Comparison of ENCODE assay signal across 8 cellular contexts in the genomic region with DNA sequence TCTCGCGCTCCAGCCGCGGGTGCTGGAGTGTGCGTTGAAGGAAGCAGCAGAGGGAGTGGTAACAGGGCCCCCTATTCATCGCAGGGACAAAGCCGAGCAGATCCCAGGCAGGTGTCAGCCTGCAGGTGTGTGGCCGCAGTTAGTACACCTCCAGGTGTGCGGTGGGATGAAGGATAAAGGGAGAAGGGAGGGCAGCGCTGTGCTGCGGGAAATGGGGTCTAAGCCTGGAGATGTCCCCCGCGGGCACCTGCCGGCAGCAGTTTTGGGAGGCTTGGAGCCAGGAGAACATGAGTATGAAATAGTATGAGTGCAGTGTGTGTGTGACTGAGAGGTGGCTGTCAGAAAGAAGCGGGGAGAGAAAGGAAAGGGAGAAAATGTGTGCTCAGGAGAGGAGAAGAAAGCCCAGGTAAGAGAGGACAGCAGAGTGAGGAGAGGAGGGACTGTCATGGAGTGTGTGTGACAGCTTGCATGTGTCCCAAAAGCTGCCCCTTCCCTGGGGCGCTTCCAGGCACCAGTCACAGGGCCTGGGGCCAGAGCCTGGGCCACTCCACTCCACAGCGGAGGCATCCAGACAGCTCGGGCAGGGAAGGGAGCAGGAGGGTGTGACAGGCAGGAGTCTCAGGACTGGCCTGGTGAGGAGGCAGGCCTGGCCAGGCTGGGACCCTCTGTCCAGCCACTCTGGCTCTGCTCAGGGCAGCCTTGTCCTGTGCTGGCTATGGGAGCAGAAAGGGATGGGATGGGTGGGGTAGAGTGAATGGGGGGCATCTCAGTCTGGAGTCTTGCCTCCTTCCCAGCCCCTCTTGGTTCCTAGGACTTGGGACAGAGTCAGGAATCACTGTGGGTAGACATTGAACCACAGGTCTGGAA. TPM values are rescaled to one million over a fixed set of nuclear protein-coding genes. Genes with fewer than 3 reads are reported as not detected.
A peak's percentile ranks its signal among the peaks of the same experiment; 100 is the strongest.
DNase-seq lines count a peak whose midpoint lies in the region; ATAC-seq and TF ChIP-seq lines count a peak whose summit lies in the region.

No MANE protein-coding gene starts in this region.

- no peak for ATAC-seq in GM18873 (IDR thresholded peaks at IDR 0.05; ENCODE audit: low FRiP score, unreplicated experiment)

- H3K79me2 ChIP-seq in Karpas-422 (ENCODE audit: low read length): peaks cover 20% of the 10 kb centered on the region; the same call in 1 of the 2 replicates

- H3K36me3 ChIP-seq in Karpas-422 (ENCODE audit: insufficient read depth, low read length): no peaks in the 10 kb centered on the region
- H3K36me3 ChIP-seq in mucosa of stomach (ENCODE audit: control insufficient read depth, insufficient read depth, low read length): no peaks in the 10 kb centered on the region

- no peak overlapping the region for H2AFZ ChIP-seq in Karpas-422 (ENCODE audit: low read length)

- no peaks in the 10 kb centered on the region for H3K9me2 ChIP-seq in Karpas-422 (replicated peaks; ENCODE audit: insufficient read depth, low read length)

- intact Hi-C loops in posterior cingulate gyrus (cut with DNase I): no loop called here

- H4K20me1 ChIP-seq in Karpas-422 (ENCODE audit: insufficient read depth, low read depth, low read length): peaks cover 4% of the 10 kb centered on the region; the same call in 1 of the 2 replicates

- H3K27ac Mint-ChIP-seq in chondrocyte (ENCODE audit: unreplicated experiment): peak overlapping the region; percentile 78

- TF ChIP-seq CTCF in AG04449 (IDR thresholded peaks at IDR 0.05; ENCODE audit: insufficient read depth, low read length, missing control alignments): no peak
- TF ChIP-seq CTCF in chondrocyte (IDR thresholded peaks at IDR 0.05): peak; percentile 21

- peak overlapping the region; percentile 68 for H3K4me2 ChIP-seq in Karpas-422 (ENCODE audit: low read depth, low read length, poor library complexity, severe bottlenecking)

- DNase-seq in AG04449 (ENCODE audit: low read depth, low spot score): no peak
- DNase-seq in Karpas-422: peak; percentile 40
- DNase-seq in chondrocyte (ENCODE audit: low spot score): no peak
- no peak for DNase-seq in posterior cingulate gyrus
- DNase-seq in central memory CD4-positive, alpha-beta T cell: no peak
- DNase-seq in DMS 273 treated with DMSO at 0.1 percent for 48 hours (lab: John Stamatoyannopoulos, UW): no peak

- H3K4me3 ChIP-seq in AG04449 (ENCODE audit: low read depth, low read length) (peak overlapping the region; percentile 57), Karpas-422 (ENCODE audit: low read length) (peak overlapping the region; percentile 87), mucosa of stomach (ENCODE audit: low read length) (peak overlapping the region; percentile 41)

- H3K4me1 Mint-ChIP-seq in chondrocyte (ENCODE audit: low read depth): peaks cover 63% of the 10 kb centered on the region

- H3K27ac ChIP-seq in Karpas-422 (ENCODE audit: low read length): peak overlapping the region; percentile 81

- CTCF ChIA-PET in AG04449 (lab: Yijun Ruan, JAX): interaction anchor here (1.2 to 17.1 kb wide), 7 partner anchors 8 to 84 kb away, joined by 3 to 387 read pairs (median 7); a partner anchor contains a TSS

- H3K36me3 Mint-ChIP-seq in chondrocyte (ENCODE audit: low read depth): no peaks in the 10 kb centered on the region

- H3K4me3 Mint-ChIP-seq in chondrocyte (ENCODE audit: unreplicated experiment): peak overlapping the region; percentile 71

- no peaks in the 10 kb centered on the region for H3K9me3 Mint-ChIP-seq in chondrocyte (ENCODE audit: low read depth)

- H3K27me3 ChIP-seq in Karpas-422 (ENCODE audit: low read length) (no peaks in the 10 kb centered on the region), mucosa of stomach (ENCODE audit: control insufficient read depth, insufficient read depth, low read length) (peaks cover 21% of the 10 kb centered on the region)

- H3K4me1 ChIP-seq in Karpas-422 (ENCODE audit: low read length) (peaks cover 53% of the 10 kb centered on the region), mucosa of stomach (ENCODE audit: control insufficient read depth, insufficient read depth, low read length) (peaks cover 28% of the 10 kb centered on the region)

- no peaks in the 10 kb centered on the region for H3K27me3 Mint-ChIP-seq in chondrocyte (ENCODE audit: low read depth)

- POLR2A ChIA-PET in AG04449 (lab: Yijun Ruan, JAX): no interaction called here

- H3K9ac ChIP-seq in Karpas-422 (ENCODE audit: low read length) (peak overlapping the region; percentile 92), mucosa of stomach (ENCODE audit: low read length) (no peak overlapping the region)

- H3K9me3 ChIP-seq in Karpas-422 (ENCODE audit: low read length) (no peaks in the 10 kb centered on the region), mucosa of stomach (ENCODE audit: control insufficient read depth, low read length) (no peaks in the 10 kb centered on the region)

RNA-seq across cellular contexts. Expression of a gene that starts 0.8 kb away (rescaled TPM):
- total RNA-seq in Karpas-422 (2014; rRNA removed; shearing (Covaris generic); ENCODE audit: low replicate concordance): 48.2 and 84.2 TPM in 2 replicates
- total RNA-seq in chondrocyte: 68.4 to 172 TPM (median 169 TPM) in 3 replicates

RNA-seq across cellular contexts. Expression of a gene that starts 5.7 kb away (rescaled TPM):
- 115 and 220 TPM in 2 replicates for total RNA-seq in Karpas-422 (2014; rRNA removed; shearing (Covaris generic); ENCODE audit: low replicate concordance)
- total RNA-seq in chondrocyte: 42.6 to 78.5 TPM (median 62.2 TPM) in 3 replicates

RNA-seq across cellular contexts. Expression of a gene that starts 10.7 kb away (rescaled TPM):
- total RNA-seq in Karpas-422 (2014; rRNA removed; shearing (Covaris generic); ENCODE audit: low replicate concordance): not detected in 2 replicates
- total RNA-seq in chondrocyte: not detected in 3 replicates

RNA-seq across cellular contexts. Expression of a gene that starts 13.3 kb away (rescaled TPM):
- 400 and 531 TPM in 2 replicates for total RNA-seq in Karpas-422 (2014; rRNA removed; shearing (Covaris generic); ENCODE audit: low replicate concordance)
- total RNA-seq in chondrocyte: 102 to 133 TPM (median 114 TPM) in 3 replicates

RNA-seq across cellular contexts. Expression of a gene that starts 19.3 kb away (rescaled TPM):
- total RNA-seq in Karpas-422 (2014; rRNA removed; shearing (Covaris generic); ENCODE audit: low replicate concordance): 321 and 642 TPM in 2 replicates
- not detected in 3 replicates for total RNA-seq in chondrocyte
